10 cellular contexts compared by ENCODE assay signal in the genomic region with DNA sequence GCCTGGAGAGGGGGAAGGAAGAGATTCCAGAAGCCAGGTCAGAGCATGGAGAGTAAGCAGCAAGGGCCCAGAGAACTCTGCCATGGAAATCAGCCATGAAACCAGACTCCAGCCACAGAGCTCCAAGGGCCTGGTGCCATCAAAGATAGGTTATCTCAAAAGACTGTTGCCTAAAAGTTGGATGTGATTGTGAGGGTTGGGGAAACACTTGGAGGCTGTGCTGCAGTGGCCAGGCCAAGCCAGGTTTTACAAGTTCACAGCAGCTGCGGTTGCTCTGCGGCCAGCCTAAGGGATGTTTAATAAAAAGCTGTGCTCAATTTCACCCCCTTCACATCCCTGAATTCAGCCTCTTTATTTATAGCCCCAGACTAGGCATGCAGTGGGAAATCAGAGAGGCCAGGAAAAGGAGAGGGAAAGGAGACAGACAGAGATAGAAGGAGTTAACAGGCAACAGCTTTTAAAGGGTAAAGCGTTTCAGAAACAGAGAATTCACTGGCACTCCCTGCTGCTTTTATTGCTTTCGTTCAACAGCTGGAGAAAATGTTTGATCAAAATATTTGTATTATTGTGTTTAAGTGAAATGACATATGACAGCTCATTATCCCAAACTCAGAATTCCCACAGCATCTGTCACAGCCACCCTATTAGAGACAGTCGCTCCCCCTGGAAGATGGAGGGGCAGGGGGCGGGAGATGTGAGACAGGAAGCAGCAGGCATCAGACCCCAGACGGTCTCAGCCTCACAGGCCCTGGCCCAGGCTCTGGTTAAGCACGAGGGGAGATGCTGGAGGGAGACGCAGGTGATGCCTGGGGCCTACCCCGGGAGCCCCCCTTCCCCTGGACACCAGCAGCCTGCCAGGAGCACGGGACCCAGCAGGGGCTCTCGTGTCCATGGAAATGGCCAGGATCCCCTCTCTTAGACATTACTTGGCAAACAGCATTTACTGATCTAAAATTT.
DNase-seq lines count a peak whose midpoint lies in the region; ATAC-seq, FAIRE-seq and TF ChIP-seq lines count a peak whose summit lies in the region.
"Had no signal": no experiment of that assay in that cellular context is flagged by ENCODE, and none has a peak within 500 bp of the region (broad histone marks: within the 10 kb centered on the region; RNA-seq: fewer than 3 reads in every experiment).

No MANE protein-coding gene starts in this region.

- H3K36me3 Mint-ChIP-seq in astrocyte (ENCODE audit: low read depth, unreplicated experiment), result peaks cover 13% of the 10 kb centered on the region
- H3K36me3 Mint-ChIP-seq in activated naive CD8-positive, alpha-beta T cell treated with anti-CD3 and anti-CD28 coated beads, Interleukin-2, amount 50 U/mL, for 24 hours (ENCODE audit: low read depth), result no peaks in the 10 kb centered on the region

- H3K79me1 ChIP-seq in trophoblast cell (ENCODE audit: low read length), result no peaks in the 10 kb centered on the region

- H3K9ac ChIP-seq in astrocyte (ENCODE audit: low read length) (no peak overlapping the region), trophoblast cell (ENCODE audit: low read length) (no peak overlapping the region)

- WGBS in trophoblast cell (ENCODE audit: extremely low coverage, insufficient coverage, insufficient read length), result no CpG with 5 or more reads among the region's 12 CpGs

- H3K9me3 ChIP-seq in astrocyte (ENCODE audit: insufficient read depth, low read depth, low read length) (no peaks in the 10 kb centered on the region), trophoblast cell (ENCODE audit: insufficient read depth, low read depth, low read length) (no peaks in the 10 kb centered on the region)

- DNase-seq in Daoy (ENCODE audit: low read depth) (peak; percentile 73), astrocyte (ENCODE audit: low read depth) (peak; percentile 79), left cardiac atrium (peak; percentile 61), trophoblast cell (no peak), NCI-H774 (lab: John Stamatoyannopoulos, UW) (no peak), NCI-H1048 (lab: John Stamatoyannopoulos, UW) (no peak), DMS114 treated with DMSO at 0.1 percent for 48 hours (lab: John Stamatoyannopoulos, UW; ENCODE audit: unreplicated experiment) (no peak)
- no peak for DNase-seq in activated naive CD8-positive, alpha-beta T cell treated with anti-CD3 and anti-CD28 coated beads, Interleukin-2, amount 50 U/mL, for 24 hours
- DNase-seq: nucleus accumbens had no signal

- no peak overlapping the region for H2BK12ac ChIP-seq in trophoblast cell (ENCODE audit: low read length)

- H3K4me2 ChIP-seq in astrocyte (ENCODE audit: low read length), result no peak overlapping the region
- H3K4me2 ChIP-seq in trophoblast cell (ENCODE audit: low read length), result no peak overlapping the region

- no peak overlapping the region for H4K91ac ChIP-seq in trophoblast cell (ENCODE audit: low read depth, low read length)

- H3K27ac Mint-ChIP-seq in astrocyte (ENCODE audit: unreplicated experiment), result peak overlapping the region; percentile 66
- no peak overlapping the region for H3K27ac Mint-ChIP-seq in activated naive CD8-positive, alpha-beta T cell treated with anti-CD3 and anti-CD28 coated beads, Interleukin-2, amount 50 U/mL, for 24 hours
- H3K27ac Mint-ChIP-seq: B cell had no signal

- H3K4me3 ChIP-seq in astrocyte (ENCODE audit: insufficient read depth, low read depth, low read length) (no peak overlapping the region), trophoblast cell (ENCODE audit: low read depth, low read length) (no peak overlapping the region)

- no peaks in the 10 kb centered on the region for H3K36me3 ChIP-seq in astrocyte (ENCODE audit: insufficient read depth, low read length)
- no peaks in the 10 kb centered on the region for H3K36me3 ChIP-seq in trophoblast cell (ENCODE audit: control insufficient read depth in 1 of 2, insufficient read depth in 2 of 2, low read length in 2 of 2)

- no peak overlapping the region for H2AFZ ChIP-seq in astrocyte (ENCODE audit: low read depth, low read length)
- H2AFZ ChIP-seq in trophoblast cell (ENCODE audit: insufficient read depth, low read length, poor library complexity), result no peak overlapping the region

- H3K18ac ChIP-seq in trophoblast cell (ENCODE audit: low read length), result no peak overlapping the region

- H3K14ac ChIP-seq in trophoblast cell (ENCODE audit: low read length), result no peak overlapping the region

- H3K4me1 ChIP-seq in astrocyte (ENCODE audit: insufficient read depth, low read length), result peaks cover 15% of the 10 kb centered on the region
- peaks cover 3 to 14% of the 10 kb centered on the region in 2 experiments for H3K4me1 ChIP-seq in trophoblast cell (ENCODE audit: control insufficient read depth in 1 of 2, insufficient read depth in 2 of 2, low read length in 2 of 2)

- no peak overlapping the region for H3K27ac ChIP-seq in astrocyte (ENCODE audit: low read depth, low read length)
- H3K27ac ChIP-seq in trophoblast cell (ENCODE audit: low read depth, low read length), result no peak overlapping the region

- H4K20me1 ChIP-seq in astrocyte (ENCODE audit: insufficient read depth, low read length), result peaks cover 36% of the 10 kb centered on the region

- no peaks in the 10 kb centered on the region for H3K27me3 Mint-ChIP-seq in astrocyte (ENCODE audit: low read depth, unreplicated experiment)
- H3K27me3 Mint-ChIP-seq in activated naive CD8-positive, alpha-beta T cell treated with anti-CD3 and anti-CD28 coated beads, Interleukin-2, amount 50 U/mL, for 24 hours, result no peaks in the 10 kb centered on the region
- H3K27me3 Mint-ChIP-seq: B cell had no signal

- no peak overlapping the region for H3K23ac ChIP-seq in trophoblast cell (ENCODE audit: low read length)

- H3K4ac ChIP-seq in trophoblast cell (ENCODE audit: low read depth, low read length), result no peak overlapping the region

- no peak for TF ChIP-seq CTCF in astrocyte (IDR thresholded peaks at IDR 0.05; ENCODE audit: insufficient read depth, low read depth, low read length)

- peak; percentile 88 to 90 for ATAC-seq in left cardiac atrium
- no peak for ATAC-seq in activated naive CD8-positive, alpha-beta T cell treated with anti-CD3 and anti-CD28 coated beads, Interleukin-2, amount 50 U/mL, for 24 hours

- peaks cover 27% of the 10 kb centered on the region for H3K4me1 Mint-ChIP-seq in astrocyte (ENCODE audit: low read depth, unreplicated experiment)
- H3K4me1 Mint-ChIP-seq in activated naive CD8-positive, alpha-beta T cell treated with anti-CD3 and anti-CD28 coated beads, Interleukin-2, amount 50 U/mL, for 24 hours, result no peaks in the 10 kb centered on the region
- H3K4me1 Mint-ChIP-seq: B cell had no signal

- no peak for FAIRE-seq in astrocyte (lab: Jason Lieb, UNC)

- H3K79me2 ChIP-seq in astrocyte (ENCODE audit: insufficient read depth, low read length) (peaks cover 4% of the 10 kb centered on the region), trophoblast cell (ENCODE audit: control insufficient read depth, insufficient read depth, low read length, poor library complexity) (peaks cover 2% of the 10 kb centered on the region)

- H2BK5ac ChIP-seq in trophoblast cell (ENCODE audit: low read depth, low read length, poor library complexity), result no peak overlapping the region

- no peak overlapping the region for H2AK5ac ChIP-seq in trophoblast cell (ENCODE audit: low read length)

- H3K9me3 Mint-ChIP-seq in astrocyte (ENCODE audit: unreplicated experiment), result no peaks in the 10 kb centered on the region
- no peaks in the 10 kb centered on the region for H3K9me3 Mint-ChIP-seq in activated naive CD8-positive, alpha-beta T cell treated with anti-CD3 and anti-CD28 coated beads, Interleukin-2, amount 50 U/mL, for 24 hours

- H3K4me3 Mint-ChIP-seq in astrocyte (ENCODE audit: unreplicated experiment), result peak overlapping the region; percentile 8
- H3K4me3 Mint-ChIP-seq in activated naive CD8-positive, alpha-beta T cell treated with anti-CD3 and anti-CD28 coated beads, Interleukin-2, amount 50 U/mL, for 24 hours, result no peak overlapping the region
- H3K4me3 Mint-ChIP-seq: B cell had no signal

- H4K12ac ChIP-seq in trophoblast cell (ENCODE audit: low read depth, low read length), result no peak overlapping the region

- H2BK120ac ChIP-seq in trophoblast cell (ENCODE audit: insufficient read depth, low read length, poor library complexity), result no peak overlapping the region

- intact Hi-C loops in left cardiac atrium (cut with DNase I), result no loop called here

- peak overlapping the region; percentile 26 for H4K8ac ChIP-seq in trophoblast cell (ENCODE audit: low read depth, low read length)

- H3K27me3 ChIP-seq in astrocyte (ENCODE audit: insufficient read depth, low read length), result no peaks in the 10 kb centered on the region
- no peaks in the 10 kb centered on the region for H3K27me3 ChIP-seq in trophoblast cell (ENCODE audit: insufficient read depth, low read length)

Comparison
In these comparisons a context has a peak if more than half of its experiments do, and no peak if none do; other contexts are left out.
1. DNase-seq: peak in Daoy (single experiment), astrocyte (single experiment) and left cardiac atrium (single experiment); none in trophoblast cell (0 of 2), activated naive CD8-positive, alpha-beta T cell treated with anti-CD3 and anti-CD28 coated beads, Interleukin-2, amount 50 U/mL, for 24 hours (single experiment), NCI-H774 (single experiment), NCI-H1048 (single experiment) and DMS114 treated with DMSO at 0.1 percent for 48 hours (single experiment).